ENCODE assay signal across 1 cellular context in the genomic region with DNA sequence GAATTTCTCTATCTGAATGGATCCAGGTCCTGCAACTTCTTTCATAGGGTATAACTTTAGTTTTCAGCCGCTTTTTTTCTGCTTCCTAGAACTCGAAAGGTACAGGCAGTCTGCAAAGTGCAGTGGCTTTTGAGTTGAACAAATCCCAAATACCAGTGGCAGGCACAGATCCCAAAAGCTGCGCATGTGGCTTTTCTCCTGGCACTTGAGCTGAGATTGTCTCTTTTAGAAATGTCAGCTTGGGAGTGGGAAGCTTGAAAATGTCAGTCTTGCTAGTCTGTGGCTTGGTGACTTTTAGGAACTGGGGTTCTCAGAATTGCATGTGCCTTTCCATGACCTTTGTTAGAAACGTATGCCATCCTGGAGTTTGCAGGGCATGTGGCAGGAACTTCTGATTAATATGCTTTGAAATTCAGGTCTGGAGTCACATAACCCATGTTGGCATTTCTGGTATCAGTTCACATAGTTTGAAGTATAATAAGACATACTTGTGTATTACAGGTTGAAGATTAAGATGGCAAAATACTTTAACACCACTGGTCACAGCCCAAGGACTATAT.
TF ChIP-seq lines count a peak whose summit lies in the region.

No MANE protein-coding gene starts in this region.

TF ChIP-seq in GM23338, 12 proteins besides CTCF, POLR2A, EP300 and RAD21 (continued from another document):
- TF ChIP-seq, protein P1, sequence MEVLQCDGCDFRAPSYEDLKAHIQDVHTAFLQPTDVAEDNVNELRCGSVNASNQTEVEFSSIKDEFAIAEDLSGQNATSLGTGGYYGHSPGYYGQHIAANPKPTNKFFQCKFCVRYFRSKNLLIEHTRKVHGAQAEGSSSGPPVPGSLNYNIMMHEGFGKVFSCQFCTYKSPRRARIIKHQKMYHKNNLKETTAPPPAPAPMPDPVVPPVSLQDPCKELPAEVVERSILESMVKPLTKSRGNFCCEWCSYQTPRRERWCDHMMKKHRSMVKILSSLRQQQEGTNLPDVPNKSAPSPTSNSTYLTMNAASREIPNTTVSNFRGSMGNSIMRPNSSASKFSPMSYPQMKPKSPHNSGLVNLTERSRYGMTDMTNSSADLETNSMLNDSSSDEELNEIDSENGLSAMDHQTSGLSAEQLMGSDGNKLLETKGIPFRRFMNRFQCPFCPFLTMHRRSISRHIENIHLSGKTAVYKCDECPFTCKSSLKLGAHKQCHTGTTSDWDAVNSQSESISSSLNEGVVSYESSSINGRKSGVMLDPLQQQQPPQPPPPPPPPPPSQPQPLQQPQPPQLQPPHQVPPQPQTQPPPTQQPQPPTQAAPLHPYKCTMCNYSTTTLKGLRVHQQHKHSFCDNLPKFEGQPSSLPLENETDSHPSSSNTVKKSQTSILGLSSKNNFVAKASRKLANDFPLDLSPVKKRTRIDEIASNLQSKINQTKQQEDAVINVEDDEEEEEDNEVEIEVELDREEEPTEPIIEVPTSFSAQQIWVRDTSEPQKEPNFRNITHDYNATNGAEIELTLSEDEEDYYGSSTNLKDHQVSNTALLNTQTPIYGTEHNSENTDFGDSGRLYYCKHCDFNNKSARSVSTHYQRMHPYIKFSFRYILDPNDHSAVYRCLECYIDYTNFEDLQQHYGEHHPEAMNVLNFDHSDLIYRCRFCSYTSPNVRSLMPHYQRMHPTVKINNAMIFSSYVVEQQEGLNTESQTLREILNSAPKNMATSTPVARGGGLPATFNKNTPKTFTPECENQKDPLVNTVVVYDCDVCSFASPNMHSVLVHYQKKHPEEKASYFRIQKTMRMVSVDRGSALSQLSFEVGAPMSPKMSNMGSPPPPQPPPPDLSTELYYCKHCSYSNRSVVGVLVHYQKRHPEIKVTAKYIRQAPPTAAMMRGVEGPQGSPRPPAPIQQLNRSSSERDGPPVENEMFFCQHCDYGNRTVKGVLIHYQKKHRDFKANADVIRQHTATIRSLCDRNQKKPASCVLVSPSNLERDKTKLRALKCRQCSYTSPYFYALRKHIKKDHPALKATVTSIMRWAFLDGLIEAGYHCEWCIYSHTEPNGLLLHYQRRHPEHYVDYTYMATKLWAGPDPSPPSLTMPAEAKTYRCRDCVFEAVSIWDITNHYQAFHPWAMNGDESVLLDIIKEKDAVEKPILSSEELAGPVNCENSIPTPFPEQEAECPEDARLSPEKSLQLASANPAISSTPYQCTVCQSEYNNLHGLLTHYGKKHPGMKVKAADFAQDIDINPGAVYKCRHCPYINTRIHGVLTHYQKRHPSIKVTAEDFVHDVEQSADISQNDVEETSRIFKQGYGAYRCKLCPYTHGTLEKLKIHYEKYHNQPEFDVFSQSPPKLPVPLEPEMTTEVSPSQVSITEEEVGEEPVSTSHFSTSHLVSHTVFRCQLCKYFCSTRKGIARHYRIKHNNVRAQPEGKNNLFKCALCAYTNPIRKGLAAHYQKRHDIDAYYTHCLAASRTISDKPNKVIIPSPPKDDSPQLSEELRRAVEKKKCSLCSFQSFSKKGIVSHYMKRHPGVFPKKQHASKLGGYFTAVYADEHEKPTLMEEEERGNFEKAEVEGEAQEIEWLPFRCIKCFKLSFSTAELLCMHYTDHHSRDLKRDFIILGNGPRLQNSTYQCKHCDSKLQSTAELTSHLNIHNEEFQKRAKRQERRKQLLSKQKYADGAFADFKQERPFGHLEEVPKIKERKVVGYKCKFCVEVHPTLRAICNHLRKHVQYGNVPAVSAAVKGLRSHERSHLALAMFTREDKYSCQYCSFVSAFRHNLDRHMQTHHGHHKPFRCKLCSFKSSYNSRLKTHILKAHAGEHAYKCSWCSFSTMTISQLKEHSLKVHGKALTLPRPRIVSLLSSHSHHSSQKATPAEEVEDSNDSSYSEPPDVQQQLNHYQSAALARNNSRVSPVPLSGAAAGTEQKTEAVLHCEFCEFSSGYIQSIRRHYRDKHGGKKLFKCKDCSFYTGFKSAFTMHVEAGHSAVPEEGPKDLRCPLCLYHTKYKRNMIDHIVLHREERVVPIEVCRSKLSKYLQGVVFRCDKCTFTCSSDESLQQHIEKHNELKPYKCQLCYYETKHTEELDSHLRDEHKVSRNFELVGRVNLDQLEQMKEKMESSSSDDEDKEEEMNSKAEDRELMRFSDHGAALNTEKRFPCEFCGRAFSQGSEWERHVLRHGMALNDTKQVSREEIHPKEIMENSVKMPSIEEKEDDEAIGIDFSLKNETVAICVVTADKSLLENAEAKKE (CRISPR knock-in tag; IDR thresholded peaks at IDR 0.05) = no peak
- no peak for TF ChIP-seq ZNF331 (CRISPR knock-in tag; IDR thresholded peaks at IDR 0.05; ENCODE audit: low read depth)
- TF ChIP-seq, protein P2, sequence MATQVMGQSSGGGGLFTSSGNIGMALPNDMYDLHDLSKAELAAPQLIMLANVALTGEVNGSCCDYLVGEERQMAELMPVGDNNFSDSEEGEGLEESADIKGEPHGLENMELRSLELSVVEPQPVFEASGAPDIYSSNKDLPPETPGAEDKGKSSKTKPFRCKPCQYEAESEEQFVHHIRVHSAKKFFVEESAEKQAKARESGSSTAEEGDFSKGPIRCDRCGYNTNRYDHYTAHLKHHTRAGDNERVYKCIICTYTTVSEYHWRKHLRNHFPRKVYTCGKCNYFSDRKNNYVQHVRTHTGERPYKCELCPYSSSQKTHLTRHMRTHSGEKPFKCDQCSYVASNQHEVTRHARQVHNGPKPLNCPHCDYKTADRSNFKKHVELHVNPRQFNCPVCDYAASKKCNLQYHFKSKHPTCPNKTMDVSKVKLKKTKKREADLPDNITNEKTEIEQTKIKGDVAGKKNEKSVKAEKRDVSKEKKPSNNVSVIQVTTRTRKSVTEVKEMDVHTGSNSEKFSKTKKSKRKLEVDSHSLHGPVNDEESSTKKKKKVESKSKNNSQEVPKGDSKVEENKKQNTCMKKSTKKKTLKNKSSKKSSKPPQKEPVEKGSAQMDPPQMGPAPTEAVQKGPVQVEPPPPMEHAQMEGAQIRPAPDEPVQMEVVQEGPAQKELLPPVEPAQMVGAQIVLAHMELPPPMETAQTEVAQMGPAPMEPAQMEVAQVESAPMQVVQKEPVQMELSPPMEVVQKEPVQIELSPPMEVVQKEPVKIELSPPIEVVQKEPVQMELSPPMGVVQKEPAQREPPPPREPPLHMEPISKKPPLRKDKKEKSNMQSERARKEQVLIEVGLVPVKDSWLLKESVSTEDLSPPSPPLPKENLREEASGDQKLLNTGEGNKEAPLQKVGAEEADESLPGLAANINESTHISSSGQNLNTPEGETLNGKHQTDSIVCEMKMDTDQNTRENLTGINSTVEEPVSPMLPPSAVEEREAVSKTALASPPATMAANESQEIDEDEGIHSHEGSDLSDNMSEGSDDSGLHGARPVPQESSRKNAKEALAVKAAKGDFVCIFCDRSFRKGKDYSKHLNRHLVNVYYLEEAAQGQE (IDR thresholded peaks at IDR 0.05; ENCODE audit: unreplicated experiment) = no peak
- TF ChIP-seq CREB1 (CRISPR knock-in tag; IDR thresholded peaks at IDR 0.05; ENCODE audit: low read depth) = no peak
- TF ChIP-seq JUNB (IDR thresholded peaks at IDR 0.05; ENCODE audit: unreplicated experiment) = no peak
- no peak for TF ChIP-seq NANOG (IDR thresholded peaks at IDR 0.05; ENCODE audit: borderline replicate concordance)
